In genomic region chr7:151556592-151556991, GRCh38 we compare ENCODE assay signal across 30 cellular contexts.
"Had no signal": no experiment of that assay in that cellular context is flagged by ENCODE, and none has a peak within 500 bp of the region (broad histone marks: within the 10 kb centered on the region; RNA-seq: fewer than 3 reads in every experiment).

No MANE protein-coding gene starts in this region.

- ATAC-seq: naive thymus-derived CD8-positive, alpha-beta T cell; natural killer cell treated with Interleukin-12 subunit alpha and Interleukin-12 subunit beta and Interleukin-15 and Interleukin-18, amount 100 ng/mL, for 72 hours; right cardiac atrium; right lobe of liver; stimulated activated effector memory CD8-positive, alpha-beta T cell treated with anti-CD3 and anti-CD28 coated beads, Interleukin-12 subunit alpha, Interleukin-12 subunit beta, amount 100 ng/mL, for 72 hours; stimulated activated naive B cell treated with anti-CD40 and anti-IgM and Interleukin-4, amounts not matched to agents 10 μg/mL and 1 μg/mL and 100 μg/mL, for 72 hours had no signal

- H3K27ac Mint-ChIP-seq: natural killer cell treated with Interleukin-12 subunit alpha and Interleukin-12 subunit beta and Interleukin-15 and Interleukin-18, amount 100 ng/mL, for 72 hours; nephron progenitor cell; stimulated activated effector memory CD8-positive, alpha-beta T cell treated with anti-CD3 and anti-CD28 coated beads, Interleukin-12 subunit alpha, Interleukin-12 subunit beta, amount 100 ng/mL, for 72 hours; stimulated activated naive B cell treated with anti-CD40 and anti-IgM and Interleukin-4, amounts not matched to agents 10 μg/mL and 1 μg/mL and 100 μg/mL, for 72 hours; stimulated activated naive CD8-positive, alpha-beta T cell treated with anti-CD3 and anti-CD28 coated beads, Interleukin-15, Interleukin-2, amounts not matched to agents 100 ng/mL and 50 ng/mL, for 24 hours had no signal

- H3K27me3 ChIP-seq: ovary, right lobe of liver, sigmoid colon, stomach, thyroid gland, tibial nerve, upper lobe of left lung, vagina had no signal

- H3K4me1 ChIP-seq: tibial nerve, vagina had no signal

- H3K36me3 ChIP-seq: ovary, prostate gland had no signal

- H3K9ac ChIP-seq: parathyroid adenoma had no signal

- H3K4me3 ChIP-seq: ovary, prostate gland, right lobe of liver, sigmoid colon, stomach, thoracic aorta, thyroid gland, tibial nerve, upper lobe of left lung, vagina had no signal

- H3K4me1 Mint-ChIP-seq: stimulated activated naive B cell treated with anti-CD40 and anti-IgM and Interleukin-4, amounts not matched to agents 10 μg/mL and 1 μg/mL and 100 μg/mL, for 72 hours had no signal

- H3K9me3 ChIP-seq: neutrophil, ovary, prostate gland, right lobe of liver, sigmoid colon, stomach, thoracic aorta, thyroid gland, tibial nerve, upper lobe of left lung, vagina had no signal

- H3K36me3 Mint-ChIP-seq: natural killer cell treated with Interleukin-12 subunit alpha and Interleukin-12 subunit beta and Interleukin-15 and Interleukin-18, amount 100 ng/mL, for 72 hours had no signal

- H3K27ac ChIP-seq: neutrophil, ovary, parathyroid adenoma, prostate gland, right lobe of liver, sigmoid colon, stomach, thoracic aorta, thyroid gland, tibial nerve, upper lobe of left lung, vagina had no signal

- H3K27me3 Mint-ChIP-seq: naive thymus-derived CD8-positive, alpha-beta T cell; natural killer cell treated with Interleukin-12 subunit alpha and Interleukin-12 subunit beta and Interleukin-15 and Interleukin-18, amount 100 ng/mL, for 72 hours; stimulated activated naive B cell treated with anti-CD40 and anti-IgM and Interleukin-4, amounts not matched to agents 10 μg/mL and 1 μg/mL and 100 μg/mL, for 72 hours had no signal

- H3K9me3 Mint-ChIP-seq: naive thymus-derived CD8-positive, alpha-beta T cell; natural killer cell treated with Interleukin-12 subunit alpha and Interleukin-12 subunit beta and Interleukin-15 and Interleukin-18, amount 100 ng/mL, for 72 hours; nephron progenitor cell; neural crest cell; stimulated activated effector memory CD8-positive, alpha-beta T cell treated with anti-CD3 and anti-CD28 coated beads, Interleukin-12 subunit alpha, Interleukin-12 subunit beta, amount 100 ng/mL, for 72 hours; stimulated activated naive B cell treated with anti-CD40 and anti-IgM and Interleukin-4, amounts not matched to agents 10 μg/mL and 1 μg/mL and 100 μg/mL, for 72 hours; stimulated activated naive CD8-positive, alpha-beta T cell treated with anti-CD3 and anti-CD28 coated beads, Interleukin-15, Interleukin-2, amounts not matched to agents 100 ng/mL and 50 ng/mL, for 24 hours had no signal

- H2AFZ ChIP-seq: parathyroid adenoma had no signal

- H3K4me3 Mint-ChIP-seq: naive thymus-derived CD8-positive, alpha-beta T cell; natural killer cell treated with Interleukin-12 subunit alpha and Interleukin-12 subunit beta and Interleukin-15 and Interleukin-18, amount 100 ng/mL, for 72 hours; nephron progenitor cell; neural crest cell; stimulated activated effector memory CD8-positive, alpha-beta T cell treated with anti-CD3 and anti-CD28 coated beads, Interleukin-12 subunit alpha, Interleukin-12 subunit beta, amount 100 ng/mL, for 72 hours; stimulated activated naive B cell treated with anti-CD40 and anti-IgM and Interleukin-4, amounts not matched to agents 10 μg/mL and 1 μg/mL and 100 μg/mL, for 72 hours; stimulated activated naive CD8-positive, alpha-beta T cell treated with anti-CD3 and anti-CD28 coated beads, Interleukin-15, Interleukin-2, amounts not matched to agents 100 ng/mL and 50 ng/mL, for 24 hours had no signal

- DNase-seq: naive thymus-derived CD8-positive, alpha-beta T cell; nephron progenitor cell; nucleus accumbens; ovary; posterior cingulate gyrus; retina; right cardiac atrium; right lobe of liver; sigmoid colon; small intestine; stimulated activated CD4-positive, alpha-beta T cell treated with anti-CD3 and anti-CD28 coated beads, Interleukin-15, amount 100 ng/mL, for 24 hours; stimulated activated CD4-positive, alpha-beta T cell treated with anti-CD3 and anti-CD28 coated beads, Interleukin-2, amount 100 ng/mL, for 24 hours; stimulated activated CD4-positive, alpha-beta T cell treated with anti-CD3 and anti-CD28 coated beads, Interleukin-2, amount 100 ng/mL, for 48 hours; stimulated activated CD4-positive, alpha-beta T cell treated with anti-CD3 and anti-CD28 coated beads, Interleukin-4, amount 100 ng/mL, for 24 hours; stimulated activated naive B cell treated with anti-CD40 and anti-IgM and Interleukin-4, amounts not matched to agents 10 μg/mL and 1 μg/mL and 100 μg/mL, for 72 hours; stimulated activated naive CD4-positive, alpha-beta T cell treated with Interleukin-2 at 50 U/mL for 16 hours; stomach; thyroid gland; trophoblast cell had no signal
